11 cellular contexts compared by ENCODE assay signal in genomic region chr16:66936462-66936861, GRCh38. TPM values are rescaled to one million over a fixed set of nuclear protein-coding genes. Genes with fewer than 3 reads are reported as not detected.
DNase-seq lines count a peak whose midpoint lies in the region; ATAC-seq and TF ChIP-seq lines count a peak whose summit lies in the region.
"Had no signal": no experiment of that assay in that cellular context is flagged by ENCODE, and none has a peak within 500 bp of the region (broad histone marks: within the 10 kb centered on the region; RNA-seq: fewer than 3 reads in every experiment).

No MANE protein-coding gene starts in this region.

- H3K27me3 Mint-ChIP-seq in activated T-helper 1 cell treated with anti-CD3 and anti-CD28 coated beads, Interleukin-12 subunit alpha, Interleukin-12 subunit beta, Interleukin-2, Interleukin-4 antibody, amounts not matched to agents 30 ng/mL and 10 ng/mL and 1 ng/mL, durations not matched to agents 14 hours and 24 hours and 36 hours (ENCODE audit: insufficient read depth) = no peaks in the 10 kb centered on the region

- H3K27ac ChIP-seq in BLaER1 treated with 17β-estradiol and CSF1 and Interleukin-3, amounts not matched to agents 10 nM and 100 nM = peak overlapping the region in 2 of 11 experiments; percentile 91 to 97; a peak in 2 of 22 replicates
- H3K27ac ChIP-seq in liver (ENCODE audit: low read depth in 1 of 2, low read length in 2 of 2) = peak overlapping the region; percentile 94 to 96
- H3K27ac ChIP-seq: thyroid gland had no signal

- H3K9me3 Mint-ChIP-seq in activated T-helper 1 cell treated with anti-CD3 and anti-CD28 coated beads, Interleukin-12 subunit alpha, Interleukin-12 subunit beta, Interleukin-2, Interleukin-4 antibody, amounts not matched to agents 30 ng/mL and 10 ng/mL and 1 ng/mL, durations not matched to agents 14 hours and 24 hours and 36 hours = no peaks in the 10 kb centered on the region

- H3K4me1 ChIP-seq in BLaER1 treated with 17β-estradiol and CSF1 and Interleukin-3, amounts not matched to agents 10 nM and 100 nM = peaks cover 46 to 51% (median 49%) of the 10 kb centered on the region in 10 experiments
- H3K4me1 ChIP-seq in liver (ENCODE audit: control insufficient read depth in 4 of 4, insufficient read depth in 4 of 4, low read length in 3 of 4) = peaks cover 10 to 62% (median 54%) of the 10 kb centered on the region in 4 donors

- peak overlapping the region; percentile 93 to 100 (median 99) for H3K4me2 ChIP-seq in BLaER1 treated with 17β-estradiol and CSF1 and Interleukin-3, amounts not matched to agents 10 nM and 100 nM

- peaks cover 53% of the 10 kb centered on the region for H3K4me1 Mint-ChIP-seq in activated T-helper 1 cell treated with anti-CD3 and anti-CD28 coated beads, Interleukin-12 subunit alpha, Interleukin-12 subunit beta, Interleukin-2, Interleukin-4 antibody, amounts not matched to agents 30 ng/mL and 10 ng/mL and 1 ng/mL, durations not matched to agents 14 hours and 24 hours and 36 hours (ENCODE audit: low read depth)

- H3K36me3 Mint-ChIP-seq in activated T-helper 1 cell treated with anti-CD3 and anti-CD28 coated beads, Interleukin-12 subunit alpha, Interleukin-12 subunit beta, Interleukin-2, Interleukin-4 antibody, amounts not matched to agents 30 ng/mL and 10 ng/mL and 1 ng/mL, durations not matched to agents 14 hours and 24 hours and 36 hours (ENCODE audit: low read depth) = peaks cover 30% of the 10 kb centered on the region

- H3K27ac Mint-ChIP-seq in activated T-helper 1 cell treated with anti-CD3 and anti-CD28 coated beads, Interleukin-12 subunit alpha, Interleukin-12 subunit beta, Interleukin-2, Interleukin-4 antibody, amounts not matched to agents 30 ng/mL and 10 ng/mL and 1 ng/mL, durations not matched to agents 14 hours and 24 hours and 36 hours = peak overlapping the region; percentile 41

- H3K4me3 Mint-ChIP-seq in activated T-helper 1 cell treated with anti-CD3 and anti-CD28 coated beads, Interleukin-12 subunit alpha, Interleukin-12 subunit beta, Interleukin-2, Interleukin-4 antibody, amounts not matched to agents 30 ng/mL and 10 ng/mL and 1 ng/mL, durations not matched to agents 14 hours and 24 hours and 36 hours = peak overlapping the region; percentile 96

- WGBS in liver = 29% methylated on average over 6 of the region's 6 CpGs

- TF ChIP-seq RAD21 in liver (IDR thresholded peaks at IDR 0.05) = peak; percentile 6 to 9

- H3K36me3 ChIP-seq in BLaER1 treated with 17β-estradiol and CSF1 and Interleukin-3, amounts not matched to agents 10 nM and 100 nM = peaks cover 46 to 73% (median 62%) of the 10 kb centered on the region in 11 experiments
- H3K36me3 ChIP-seq in liver (ENCODE audit: control insufficient read depth in 4 of 4, insufficient read depth in 3 of 4, low read depth in 1 of 4, low read length in 3 of 4) = peaks cover 17 to 23% (median 20%) of the 10 kb centered on the region in 4 donors

- H3K9me3 ChIP-seq in BLaER1 treated with 17β-estradiol and CSF1 and Interleukin-3, amounts not matched to agents 10 nM and 100 nM (replicated peaks in 1 of 11) = no peaks in the 10 kb centered on the region
- H3K9me3 ChIP-seq in liver (ENCODE audit: control insufficient read depth in 4 of 4, low read length in 3 of 4) = no peaks in the 10 kb centered on the region
- H3K9me3 ChIP-seq: esophagus muscularis mucosa, thyroid gland had no signal

- no peak for DNase-seq in activated T-helper 1 cell treated with anti-CD3 and anti-CD28 coated beads, Interleukin-12 subunit alpha, Interleukin-12 subunit beta, Interleukin-2, Interleukin-4 antibody, amounts not matched to agents 30 ng/mL and 10 ng/mL and 1 ng/mL, durations not matched to agents 14 hours and 24 hours and 36 hours (ENCODE audit: low spot score)
- no peak for DNase-seq in NCI-H2227 (lab: John Stamatoyannopoulos, UW; ENCODE audit: unreplicated experiment)
- no peak for DNase-seq in kidney glomerular epithelial cell (lab: John Stamatoyannopoulos, UW)
- DNase-seq: activated CD4-positive, alpha-beta T cell treated with anti-CD3 and anti-CD28 coated beads, Interleukin-2, amount 50 U/mL, for 1 hour; DMS79; NCI-H510A; thyroid gland had no signal

- no peak for TF ChIP-seq CTCF in liver (IDR thresholded peaks at IDR 0.05; ENCODE audit: low read depth, low read length, missing input control)

- intact Hi-C loops in activated T-helper 1 cell treated with anti-CD3 and anti-CD28 coated beads, Interleukin-12 subunit alpha, Interleukin-12 subunit beta, Interleukin-2, Interleukin-4 antibody, amounts not matched to agents 30 ng/mL and 10 ng/mL and 1 ng/mL, durations not matched to agents 14 hours and 24 hours and 36 hours (cut with micrococcal nuclease) = no loop called here

- peaks cover 41 to 77% (median 67%) of the 10 kb centered on the region in 11 experiments; a peak in 20 of 22 replicates for H4K20me1 ChIP-seq in BLaER1 treated with 17β-estradiol and CSF1 and Interleukin-3, amounts not matched to agents 10 nM and 100 nM

- no peak for ATAC-seq in HG02852 (IDR thresholded peaks at IDR 0.05; ENCODE audit: unreplicated experiment)

- peak overlapping the region; percentile 87 to 99 (median 95); a peak in 14 of 22 replicates for H3K9ac ChIP-seq in BLaER1 treated with 17β-estradiol and CSF1 and Interleukin-3, amounts not matched to agents 10 nM and 100 nM
- H3K9ac ChIP-seq in liver (ENCODE audit: low read depth in 1 of 2, low read length in 2 of 2) = peak overlapping the region; percentile 89 to 93

- H3K27me3 ChIP-seq in BLaER1 treated with 17β-estradiol and CSF1 and Interleukin-3, amounts not matched to agents 10 nM and 100 nM = no peaks in the 10 kb centered on the region
- H3K27me3 ChIP-seq in liver (ENCODE audit: control insufficient read depth in 4 of 4, insufficient read depth in 4 of 4, low read length in 3 of 4) = no peaks in the 10 kb centered on the region
- H3K27me3 ChIP-seq: esophagus muscularis mucosa, thyroid gland had no signal

- H3K4me3 ChIP-seq in BLaER1 treated with 17β-estradiol and CSF1 and Interleukin-3, amounts not matched to agents 10 nM and 100 nM = peak overlapping the region in 6 of 10 experiments; percentile 76 to 100 (median 90); a peak in 10 of 20 replicates
- peak overlapping the region; percentile 77 to 93 (median 81) for H3K4me3 ChIP-seq in liver (ENCODE audit: low read depth in 1 of 3, low read length in 3 of 3)

TF ChIP-seq in liver, 16 proteins besides CTCF, POLR2A, EP300 and RAD21 (continues in another document):
- peak in 1 of 2 donors; percentile 10 for TF ChIP-seq GABPA (IDR thresholded peaks at IDR 0.05 in 1 of 2, conservative IDR thresholded peaks at IDR 0.05 in 1 of 2)
- TF ChIP-seq SP1 (IDR thresholded peaks at IDR 0.05) = peak; percentile 55
- TF ChIP-seq FOXA2 (IDR thresholded peaks at IDR 0.05) = no peak
- no peak for TF ChIP-seq FOXA1 (IDR thresholded peaks at IDR 0.05)
- TF ChIP-seq REST (IDR thresholded peaks at IDR 0.05) = peak; percentile 49
- peak; percentile 41 for TF ChIP-seq HNF4G (IDR thresholded peaks at IDR 0.05)
- TF ChIP-seq RXRA (IDR thresholded peaks at IDR 0.05) = peak; percentile 84 to 93

RNA-seq across cellular contexts. Expression of gene CES2, which starts 1.1 kb away (rescaled TPM):
- 34.3 and 36.6 TPM in 2 replicates for total RNA-seq in activated T-helper 1 cell treated with anti-CD3 and anti-CD28 coated beads, Interleukin-12 subunit alpha, Interleukin-12 subunit beta, Interleukin-2, Interleukin-4 antibody, amounts not matched to agents 30 ng/mL and 10 ng/mL and 1 ng/mL, durations not matched to agents 14 hours and 24 hours and 36 hours
- total RNA-seq in liver = 100 to 1,000 TPM in 1 of 2 donors, 10 to 100 TPM in 1; 21.2 to 200 TPM
- polyA plus RNA-seq in liver = 100 to 1,000 TPM; 173 to 190 TPM

RNA-seq across cellular contexts. Expression of gene CIAO2B, which starts 2.3 kb away (rescaled TPM):
- total RNA-seq in activated T-helper 1 cell treated with anti-CD3 and anti-CD28 coated beads, Interleukin-12 subunit alpha, Interleukin-12 subunit beta, Interleukin-2, Interleukin-4 antibody, amounts not matched to agents 30 ng/mL and 10 ng/mL and 1 ng/mL, durations not matched to agents 14 hours and 24 hours and 36 hours = 162 and 164 TPM in 2 replicates
- 10 to 100 TPM; 51.1 to 52.5 TPM for total RNA-seq in liver
- 100 to 1,000 TPM; 120 TPM for polyA plus RNA-seq in liver

RNA-seq across cellular contexts. Expression of gene RRAD, which starts 11.1 kb away (rescaled TPM):
- total RNA-seq in activated T-helper 1 cell treated with anti-CD3 and anti-CD28 coated beads, Interleukin-12 subunit alpha, Interleukin-12 subunit beta, Interleukin-2, Interleukin-4 antibody, amounts not matched to agents 30 ng/mL and 10 ng/mL and 1 ng/mL, durations not matched to agents 14 hours and 24 hours and 36 hours = 0.83 and 0.93 TPM in 2 replicates
- under 1 TPM; 0.14 to 0.50 TPM for total RNA-seq in liver
- polyA plus RNA-seq in liver = under 1 TPM; 0.58 to 0.61 TPM

RNA-seq across cellular contexts. Expression of gene CDH16, which starts 17.8 kb away (rescaled TPM):
- total RNA-seq in activated T-helper 1 cell treated with anti-CD3 and anti-CD28 coated beads, Interleukin-12 subunit alpha, Interleukin-12 subunit beta, Interleukin-2, Interleukin-4 antibody, amounts not matched to agents 30 ng/mL and 10 ng/mL and 1 ng/mL, durations not matched to agents 14 hours and 24 hours and 36 hours = not detected in 2 replicates
- total RNA-seq in liver = under 1 TPM in 1 of 2 donors, not detected in 1; 0.56 TPM
- not detected for polyA plus RNA-seq in liver

RNA-seq across cellular contexts. Expression of gene CES3, which starts 24.6 kb away (rescaled TPM):
- total RNA-seq in activated T-helper 1 cell treated with anti-CD3 and anti-CD28 coated beads, Interleukin-12 subunit alpha, Interleukin-12 subunit beta, Interleukin-2, Interleukin-4 antibody, amounts not matched to agents 30 ng/mL and 10 ng/mL and 1 ng/mL, durations not matched to agents 14 hours and 24 hours and 36 hours = 5.6 and 7.3 TPM in 2 replicates
- 10 to 100 TPM in 1 of 2 donors, under 1 TPM in 1; 0.19 to 28.3 TPM for total RNA-seq in liver
- 10 to 100 TPM; 12.3 to 12.7 TPM for polyA plus RNA-seq in liver
